In the genomic region with DNA sequence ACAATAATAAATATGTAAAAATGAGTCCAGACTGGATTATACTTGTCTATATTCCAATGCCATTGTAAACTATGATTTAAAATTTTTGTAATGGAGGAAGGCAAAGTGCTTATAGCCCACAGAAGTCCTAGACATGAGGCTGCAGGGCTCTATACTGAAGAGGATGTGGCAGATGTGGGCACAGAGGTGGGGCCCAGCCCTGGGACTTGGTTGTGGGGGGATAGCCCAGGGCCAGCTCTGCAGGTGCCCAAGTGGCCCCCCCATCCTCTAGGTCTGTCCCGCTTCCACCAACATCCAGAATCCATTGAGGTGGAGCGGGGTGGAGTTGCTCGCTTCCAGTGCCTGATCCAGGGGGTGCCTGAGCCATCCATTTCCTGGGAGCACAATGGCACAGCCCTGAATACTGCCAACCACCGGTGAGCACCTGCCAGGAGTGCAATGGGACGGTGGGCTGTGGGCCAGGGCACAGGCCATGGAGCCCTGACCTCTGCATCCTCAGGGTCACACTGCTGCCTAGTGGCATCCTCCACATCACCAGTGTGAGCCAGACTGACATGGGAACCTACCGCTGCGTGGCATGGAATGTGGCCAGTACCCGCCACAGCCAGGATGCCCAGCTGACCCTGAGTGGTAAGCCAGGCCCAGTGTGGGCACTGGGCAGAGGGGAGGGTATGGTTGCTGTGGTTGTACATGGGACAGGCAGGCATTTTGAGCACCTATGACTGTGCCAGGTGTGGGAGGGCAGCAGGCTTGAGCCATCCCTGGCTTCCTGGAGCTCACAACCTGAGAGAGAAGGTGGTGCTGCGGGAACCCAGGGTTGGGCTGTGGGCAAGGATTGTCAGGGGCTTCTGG, we compare ENCODE assay signal across 16 cellular contexts. TPM values are rescaled to one million over a fixed set of nuclear protein-coding genes. Genes with fewer than 3 reads are reported as not detected.
DNase-seq lines count a peak whose midpoint lies in the region; ATAC-seq and TF ChIP-seq lines count a peak whose summit lies in the region.
"Had no signal": no experiment of that assay in that cellular context is flagged by ENCODE, and none has a peak within 500 bp of the region (broad histone marks: within the 10 kb centered on the region; RNA-seq: fewer than 3 reads in every experiment).

No MANE protein-coding gene starts in this region.

- no peaks in the 10 kb centered on the region for H3K9me3 Mint-ChIP-seq in activated CD4-positive, alpha-beta T cell treated with anti-CD3 and anti-CD28 coated beads, Interleukin-2, amount 10 ng/mL, durations not matched to agents 7 days and 5 days
- H3K9me3 Mint-ChIP-seq in immature natural killer cell = no peaks in the 10 kb centered on the region
- H3K9me3 Mint-ChIP-seq: HFFc6 had no signal

- H3K36me3 Mint-ChIP-seq in activated CD4-positive, alpha-beta T cell treated with anti-CD3 and anti-CD28 coated beads, Interleukin-2, amount 10 ng/mL, durations not matched to agents 7 days and 5 days (ENCODE audit: low read depth) = no peaks in the 10 kb centered on the region
- peaks cover 0 to 3% (median 0%) of the 10 kb centered on the region in 3 donors for H3K36me3 Mint-ChIP-seq in immature natural killer cell

- intact Hi-C loops in posterior vena cava (cut with DNase I) = loop anchor here (5.0 to 10.0 kb wide), 3 partner anchors 149 to 191 kb away; a partner anchor contains a TSS

- TF ChIP-seq CTCF in RWPE2 (IDR thresholded peaks at IDR 0.05; ENCODE audit: poor library complexity, severe bottlenecking) = no peak

- H3K27me3 Mint-ChIP-seq in activated CD4-positive, alpha-beta T cell treated with anti-CD3 and anti-CD28 coated beads, Interleukin-2, amount 10 ng/mL, durations not matched to agents 7 days and 5 days = no peaks in the 10 kb centered on the region
- H3K27me3 Mint-ChIP-seq in immature natural killer cell (ENCODE audit: low read depth in 3 of 3) = peaks cover under 1 to 7% (median 1%) of the 10 kb centered on the region in 3 donors
- H3K27me3 Mint-ChIP-seq: B cell had no signal

- H3K27ac ChIP-seq in RWPE2 (ENCODE audit: poor library complexity, severe bottlenecking) = no peak overlapping the region
- H3K27ac ChIP-seq: RWPE1 had no signal

- H3K4me3 Mint-ChIP-seq in activated CD4-positive, alpha-beta T cell treated with anti-CD3 and anti-CD28 coated beads, Interleukin-2, amount 10 ng/mL, durations not matched to agents 7 days and 5 days = no peak overlapping the region
- H3K4me3 Mint-ChIP-seq in immature natural killer cell = peak overlapping the region in 4 of 5 donors; percentile 21 to 79 (median 34)
- H3K4me3 Mint-ChIP-seq: B cell, HFFc6 had no signal

- H3K9me3 ChIP-seq in RWPE2 (ENCODE audit: severe bottlenecking) = no peaks in the 10 kb centered on the region

- ATAC-seq in RWPE2 (ENCODE audit: low read depth) (no peak), GM21447 (IDR thresholded peaks at IDR 0.05; ENCODE audit: unreplicated experiment) (no peak)

- H3K27me3 ChIP-seq in RWPE2 (ENCODE audit: insufficient read depth, poor library complexity, severe bottlenecking) = no peaks in the 10 kb centered on the region

- peak overlapping the region; percentile 74 for H3K27ac Mint-ChIP-seq in activated CD4-positive, alpha-beta T cell treated with anti-CD3 and anti-CD28 coated beads, Interleukin-2, amount 10 ng/mL, durations not matched to agents 7 days and 5 days
- H3K27ac Mint-ChIP-seq in immature natural killer cell = peak overlapping the region in 5 of 6 donors; percentile 46 to 84 (median 60)
- H3K27ac Mint-ChIP-seq: HFFc6 had no signal

- DNase-seq in activated CD4-positive, alpha-beta T cell treated with anti-CD3 and anti-CD28 coated beads, Interleukin-2, amount 10 ng/mL, durations not matched to agents 7 days and 5 days = peak; percentile 32
- DNase-seq in activated CD4-positive, alpha-beta T cell treated with anti-CD3 and anti-CD28 coated beads for 4 hours = no peak
- DNase-seq in RWPE2 (ENCODE audit: low spot score) (peak; percentile 31), immature natural killer cell (peak; percentile 39 to 44 (median 40)), posterior vena cava (ENCODE audit: low spot score) (peak; percentile 72), NCI-H1694 treated with DMSO at 0.1 percent for 48 hours (lab: John Stamatoyannopoulos, UW) (no peak)
- DNase-seq in stimulated activated CD4-positive, alpha-beta T cell treated with anti-CD3 and anti-CD28 coated beads, Interleukin-4, amount 100 ng/mL, for 24 hours = no peak
- DNase-seq: activated CD8-positive, alpha-beta memory T cell treated with anti-CD3 and anti-CD28 coated beads, Interleukin-2, amount 50 U/mL, for 4 hours; activated gamma-delta T cell treated with Interleukin-2 at 50 U/mL for 16 hours; Calu3; HFFc6; left colon; T-helper 9 cell had no signal

- POLR2A ChIA-PET in activated CD4-positive, alpha-beta T cell treated with anti-CD3 and anti-CD28 coated beads, Interleukin-2, amount 10 ng/mL, durations not matched to agents 7 days and 5 days (lab: Charles Lee) = no interaction called here

- H3K4me1 Mint-ChIP-seq in activated CD4-positive, alpha-beta T cell treated with anti-CD3 and anti-CD28 coated beads, Interleukin-2, amount 10 ng/mL, durations not matched to agents 7 days and 5 days = peaks cover 46% of the 10 kb centered on the region
- peaks cover 43 to 50% of the 10 kb centered on the region in 2 donors for H3K4me1 Mint-ChIP-seq in immature natural killer cell

- no peak overlapping the region for H3K4me3 ChIP-seq in RWPE2 (ENCODE audit: severe bottlenecking)

- H3K36me3 ChIP-seq in RWPE2 (ENCODE audit: low read depth) = no peaks in the 10 kb centered on the region

- H3K4me1 ChIP-seq in RWPE2 (ENCODE audit: insufficient read depth, poor library complexity, severe bottlenecking) = no peaks in the 10 kb centered on the region

- CTCF ChIA-PET in activated CD4-positive, alpha-beta T cell treated with anti-CD3 and anti-CD28 coated beads, Interleukin-2, amount 10 ng/mL, durations not matched to agents 7 days and 5 days (lab: Charles Lee) = interaction anchor here (0.5 to 2.1 kb wide), 8 partner anchors 11 to 227 kb away, joined by 3 to 9 read pairs (median 4); a partner anchor contains a TSS

RNA-seq across cellular contexts. Expression of a gene that starts 21.0 kb away (rescaled TPM):
- total RNA-seq in activated CD4-positive, alpha-beta T cell treated with anti-CD3 and anti-CD28 coated beads, Interleukin-2, amount 10 ng/mL, durations not matched to agents 7 days and 5 days = 10 to 100 TPM; 22.2 to 22.9 TPM
- polyA plus RNA-seq in immature natural killer cell = 10 to 100 TPM; 38.3 to 89.0 (median 54.3) TPM
- 10 to 100 TPM; 60.5 to 64.5 TPM for total RNA-seq in posterior vena cava

Comparison
In these comparisons a context has a peak if more than half of its experiments do, and no peak if none do; other contexts are left out.
1. DNase-seq: peak in activated CD4-positive, alpha-beta T cell treated with anti-CD3 and anti-CD28 coated beads, Interleukin-2, amount 10 ng/mL, durations not matched to agents 7 days and 5 days (single experiment), RWPE2 (single experiment), immature natural killer cell (3 of 3) and posterior vena cava (single experiment); none in activated CD4-positive, alpha-beta T cell treated with anti-CD3 and anti-CD28 coated beads for 4 hours (0 of 2), NCI-H1694 treated with DMSO at 0.1 percent for 48 hours (single experiment) and stimulated activated CD4-positive, alpha-beta T cell treated with anti-CD3 and anti-CD28 coated beads, Interleukin-4, amount 100 ng/mL, for 24 hours (single experiment).